ENCODE assay signal across 15 cellular contexts in genomic region chr20:3161316-3162079, GRCh38. TPM values are rescaled to one million over a fixed set of nuclear protein-coding genes. Genes with fewer than 3 reads are reported as not detected.
DNase-seq lines count a peak whose midpoint lies in the region; ATAC-seq and TF ChIP-seq lines count a peak whose summit lies in the region.
"Had no signal": no experiment of that assay in that cellular context is flagged by ENCODE, and none has a peak within 500 bp of the region (broad histone marks: within the 10 kb centered on the region; RNA-seq: fewer than 3 reads in every experiment).

No MANE protein-coding gene starts in this region.

- peak overlapping the region; percentile 54 for H3K4me3 Mint-ChIP-seq in T-helper 2 cell treated with Interferon-gamma antibody and Interleukin-4, amounts not matched to agents 5 μg/mL and 100 μg/mL, for 36 hours
- H3K4me3 Mint-ChIP-seq in activated naive CD8-positive, alpha-beta T cell treated with anti-CD3 and anti-CD28 coated beads, Interleukin-2, amount 50 U/mL, for 24 hours, result peak overlapping the region; percentile 26
- H3K4me3 Mint-ChIP-seq in neural crest cell, result peak overlapping the region; percentile 85
- H3K4me3 Mint-ChIP-seq: HFFc6; stimulated activated naive B cell treated with anti-CD40 and anti-IgM and Interleukin-4, amounts not matched to agents 10 μg/mL and 1 μg/mL and 100 μg/mL, for 72 hours had no signal

- no peak for TF ChIP-seq POLR2A in suprapubic skin (IDR thresholded peaks at IDR 0.05)

- no peaks in the 10 kb centered on the region for H3K9me3 Mint-ChIP-seq in T-helper 2 cell treated with Interferon-gamma antibody and Interleukin-4, amounts not matched to agents 5 μg/mL and 100 μg/mL, for 36 hours
- H3K9me3 Mint-ChIP-seq in activated naive CD8-positive, alpha-beta T cell treated with anti-CD3 and anti-CD28 coated beads, Interleukin-2, amount 50 U/mL, for 24 hours, result no peaks in the 10 kb centered on the region
- H3K9me3 Mint-ChIP-seq in neural crest cell, result no peaks in the 10 kb centered on the region
- H3K9me3 Mint-ChIP-seq: HFFc6; stimulated activated naive B cell treated with anti-CD40 and anti-IgM and Interleukin-4, amounts not matched to agents 10 μg/mL and 1 μg/mL and 100 μg/mL, for 72 hours had no signal

- no peak for DNase-seq in T-helper 2 cell treated with Interferon-gamma antibody and Interleukin-4, amounts not matched to agents 5 μg/mL and 100 μg/mL, for 36 hours (ENCODE audit: low spot score)
- DNase-seq in T-helper 2 cell (no peak), H7 (peak; percentile 58), neural crest cell (ENCODE audit: low read depth, low spot score) (no peak), suprapubic skin (ENCODE audit: low spot score in 2 of 2) (no peak), posterior vena cava (ENCODE audit: low spot score) (no peak), NCI-H774 (lab: John Stamatoyannopoulos, UW) (no peak)
- no peak for DNase-seq in activated naive CD8-positive, alpha-beta T cell treated with anti-CD3 and anti-CD28 coated beads, Interleukin-2, amount 50 U/mL, for 24 hours
- DNase-seq: activated CD4-positive, CD25-positive, alpha-beta regulatory T cell; effector CD8-positive, alpha-beta T cell; HFFc6; Karpas-422; lower lobe of right lung; stimulated activated naive B cell treated with anti-CD40 and anti-IgM and Interleukin-4, amounts not matched to agents 10 μg/mL and 1 μg/mL and 100 μg/mL, for 72 hours; uterus had no signal

- H3K4me1 Mint-ChIP-seq in T-helper 2 cell treated with Interferon-gamma antibody and Interleukin-4, amounts not matched to agents 5 μg/mL and 100 μg/mL, for 36 hours (ENCODE audit: low read depth), result peaks cover 23% of the 10 kb centered on the region
- H3K4me1 Mint-ChIP-seq in activated naive CD8-positive, alpha-beta T cell treated with anti-CD3 and anti-CD28 coated beads, Interleukin-2, amount 50 U/mL, for 24 hours, result peaks cover 28% of the 10 kb centered on the region
- peaks cover 28% of the 10 kb centered on the region for H3K4me1 Mint-ChIP-seq in neural crest cell

- 50% methylated on average over 4 of the region's 5 CpGs for WGBS in suprapubic skin

- peaks cover 16% of the 10 kb centered on the region for H3K36me3 Mint-ChIP-seq in T-helper 2 cell treated with Interferon-gamma antibody and Interleukin-4, amounts not matched to agents 5 μg/mL and 100 μg/mL, for 36 hours (ENCODE audit: low read depth)
- peaks cover 6% of the 10 kb centered on the region for H3K36me3 Mint-ChIP-seq in activated naive CD8-positive, alpha-beta T cell treated with anti-CD3 and anti-CD28 coated beads, Interleukin-2, amount 50 U/mL, for 24 hours (ENCODE audit: low read depth)
- no peaks in the 10 kb centered on the region for H3K36me3 Mint-ChIP-seq in neural crest cell (ENCODE audit: low read depth)

- intact Hi-C loops in posterior vena cava (cut with DNase I), result no loop called here

- ATAC-seq in activated naive CD8-positive, alpha-beta T cell treated with anti-CD3 and anti-CD28 coated beads, Interleukin-2, amount 50 U/mL, for 24 hours, result no peak
- ATAC-seq: lower lobe of right lung; stimulated activated naive B cell treated with anti-CD40 and anti-IgM and Interleukin-4, amounts not matched to agents 10 μg/mL and 1 μg/mL and 100 μg/mL, for 72 hours had no signal

- TF ChIP-seq EP300 in suprapubic skin (IDR thresholded peaks at IDR 0.05), result no peak

- H3K27me3 ChIP-seq in H7 (ENCODE audit: control insufficient read depth, insufficient read depth, low read length) (no peaks in the 10 kb centered on the region), suprapubic skin (no peaks in the 10 kb centered on the region)
- H3K27me3 ChIP-seq: uterus had no signal

- H3K27ac ChIP-seq in suprapubic skin, result no peak overlapping the region
- H3K27ac ChIP-seq: lower lobe of right lung, uterus had no signal

- no peak overlapping the region for H3K27ac Mint-ChIP-seq in T-helper 2 cell treated with Interferon-gamma antibody and Interleukin-4, amounts not matched to agents 5 μg/mL and 100 μg/mL, for 36 hours
- H3K27ac Mint-ChIP-seq in activated naive CD8-positive, alpha-beta T cell treated with anti-CD3 and anti-CD28 coated beads, Interleukin-2, amount 50 U/mL, for 24 hours, result no peak overlapping the region
- H3K27ac Mint-ChIP-seq in neural crest cell (ENCODE audit: unreplicated experiment), result no peak overlapping the region
- H3K27ac Mint-ChIP-seq: HFFc6 had no signal

- H3K4me1 ChIP-seq in suprapubic skin, result peaks cover 35% of the 10 kb centered on the region

- no peaks in the 10 kb centered on the region for H3K9me3 ChIP-seq in suprapubic skin
- H3K9me3 ChIP-seq: lower lobe of right lung, uterus had no signal

- TF ChIP-seq CTCF in neural crest cell (conservative IDR thresholded peaks at IDR 0.05) (no peak), suprapubic skin (IDR thresholded peaks at IDR 0.05) (no peak)

- H3K4me3 ChIP-seq in H7 (ENCODE audit: insufficient read depth, low read depth, low read length) (no peak overlapping the region), suprapubic skin (no peak overlapping the region)
- H3K4me3 ChIP-seq: lower lobe of right lung, uterus had no signal

- no peaks in the 10 kb centered on the region for H3K27me3 Mint-ChIP-seq in T-helper 2 cell treated with Interferon-gamma antibody and Interleukin-4, amounts not matched to agents 5 μg/mL and 100 μg/mL, for 36 hours (ENCODE audit: low read depth)
- no peaks in the 10 kb centered on the region for H3K27me3 Mint-ChIP-seq in activated naive CD8-positive, alpha-beta T cell treated with anti-CD3 and anti-CD28 coated beads, Interleukin-2, amount 50 U/mL, for 24 hours
- H3K27me3 Mint-ChIP-seq in neural crest cell (ENCODE audit: low read depth), result no peaks in the 10 kb centered on the region

- H3K36me3 ChIP-seq in H7 (replicated peaks; ENCODE audit: control insufficient read depth, insufficient read depth, low read length), result no peaks in the 10 kb centered on the region
- no peaks in the 10 kb centered on the region for H3K36me3 ChIP-seq in suprapubic skin
- H3K36me3 ChIP-seq: lower lobe of right lung, uterus had no signal

RNA-seq across cellular contexts. Expression of gene FASTKD5, which starts 1.8 kb away (rescaled TPM):
- 20.4 and 22.0 TPM in 2 replicates for total RNA-seq in H7 (2014; rRNA removed; shearing (Covaris generic))
- total RNA-seq in neural crest cell (17.1 and 18.8 TPM in 2 replicates), suprapubic skin (10 to 100 TPM; 18.1 to 25.0 (median 20.6) TPM), posterior vena cava (10 to 100 TPM in 1 of 2 donors, 1 to 10 TPM in 1; 9.2 to 10.6 TPM)

RNA-seq across cellular contexts. Expression of gene UBOX5, which starts 1.8 kb away (rescaled TPM):
- 6.4 and 6.9 TPM in 2 replicates for total RNA-seq in H7 (2014; rRNA removed; shearing (Covaris generic))
- total RNA-seq in neural crest cell (8.3 and 9.8 TPM in 2 replicates), suprapubic skin (10 to 100 TPM; 10.5 to 11.6 (median 10.7) TPM), posterior vena cava (1 to 10 TPM; 5.2 to 6.2 TPM)

RNA-seq across cellular contexts. Expression of gene LZTS3, which starts 11.9 kb away (rescaled TPM):
- 10.2 and 11.0 TPM in 2 replicates for total RNA-seq in H7 (2014; rRNA removed; shearing (Covaris generic))
- 10.8 and 11.0 TPM in 2 replicates for total RNA-seq in neural crest cell
- total RNA-seq in suprapubic skin, result 1 to 10 TPM; 4.8 to 9.3 (median 6.7) TPM
- 1 to 10 TPM; 4.2 to 8.0 TPM for total RNA-seq in posterior vena cava

RNA-seq across cellular contexts. Expression of gene DDRGK1, which starts 43.0 kb away (rescaled TPM):
- 38.5 and 46.5 TPM in 2 replicates for total RNA-seq in H7 (2014; rRNA removed; shearing (Covaris generic))
- total RNA-seq in neural crest cell, result 56.6 and 57.2 TPM in 2 replicates
- total RNA-seq in suprapubic skin, result 100 to 1,000 TPM in 1 of 4 donors, 10 to 100 TPM in 3; 50.0 to 169 (median 55.6) TPM
- total RNA-seq in posterior vena cava, result 10 to 100 TPM; 38.3 to 38.6 TPM

RNA-seq across cellular contexts. Expression of gene ITPA, which starts 47.8 kb away (rescaled TPM):
- 140 and 147 TPM in 2 replicates for total RNA-seq in H7 (2014; rRNA removed; shearing (Covaris generic))
- total RNA-seq in neural crest cell, result 58.7 and 67.0 TPM in 2 replicates
- total RNA-seq in suprapubic skin, result 10 to 100 TPM; 40.5 to 72.4 (median 53.6) TPM
- total RNA-seq in posterior vena cava, result 10 to 100 TPM; 31.1 to 33.7 TPM

Comparison
In these comparisons a context has a peak if more than half of its experiments do, and no peak if none do; other contexts are left out.
1. H3K4me3 Mint-ChIP-seq: peak in every context shown above with its lines; median percentile 85 in neural crest cell; 54 in T-helper 2 cell treated with Interferon-gamma antibody and Interleukin-4, amounts not matched to agents 5 μg/mL and 100 μg/mL, for 36 hours; 26 in activated naive CD8-positive, alpha-beta T cell treated with anti-CD3 and anti-CD28 coated beads, Interleukin-2, amount 50 U/mL, for 24 hours.